ENCODE assay signal across 1 cellular context in the genomic region with DNA sequence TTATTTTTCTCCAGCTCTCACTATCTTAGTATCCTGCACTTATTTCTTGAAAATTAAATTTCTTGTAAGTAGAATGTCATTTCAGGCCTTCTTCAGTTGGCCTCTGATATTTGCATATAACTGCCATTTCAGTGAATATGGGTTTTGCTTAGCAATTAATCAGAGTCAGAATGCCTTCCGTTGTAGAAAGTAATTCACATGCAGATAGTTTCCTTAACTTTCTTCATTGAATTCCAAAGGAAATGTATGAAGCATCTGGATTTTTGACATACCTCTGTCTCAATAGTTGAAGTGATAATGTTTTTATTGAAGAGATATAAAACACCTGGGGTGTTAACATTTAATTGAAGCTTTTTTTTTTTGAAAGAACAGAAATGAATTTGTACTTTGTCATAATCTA.
TF ChIP-seq lines count a peak whose summit lies in the region.

No MANE protein-coding gene starts in this region.

TF ChIP-seq in H1, 55 proteins besides CTCF, POLR2A, EP300 and RAD21 (continued from another document):
- TF ChIP-seq EZH2 (IDR thresholded peaks at IDR 0.05; ENCODE audit: low read depth, low read length, severe bottlenecking) (no peak), SP1 (IDR thresholded peaks at IDR 0.05; ENCODE audit: low read depth, low read length) (no peak), HDAC2 (IDR thresholded peaks at IDR 0.05; ENCODE audit: borderline replicate concordance in 1 of 2, low read depth in 2 of 2, low read length in 2 of 2) (no peak), CBX8 (IDR thresholded peaks at IDR 0.05; ENCODE audit: borderline replicate concordance, low read depth, low read length) (no peak), TEAD4 (IDR thresholded peaks at IDR 0.05; ENCODE audit: low read depth, low read length) (peak; percentile 75), CHD1 (IDR thresholded peaks at IDR 0.05; ENCODE audit: low read depth, low read length) (no peak), PHF8 (conservative IDR thresholded peaks at IDR 0.05; ENCODE audit: low read depth, low read length) (no peak), HDAC6 (IDR thresholded peaks at IDR 0.05; ENCODE audit: low read depth, low read length) (no peak), NANOG (IDR thresholded peaks at IDR 0.05; ENCODE audit: insufficient read depth, low read depth, low read length, poor library complexity, severe bottlenecking) (peak; percentile 35), TCF12 (IDR thresholded peaks at IDR 0.05; ENCODE audit: low read depth, low read length) (peak; percentile 72; the same call in 1 of the 2 replicates)
- TF ChIP-seq, protein P1, sequence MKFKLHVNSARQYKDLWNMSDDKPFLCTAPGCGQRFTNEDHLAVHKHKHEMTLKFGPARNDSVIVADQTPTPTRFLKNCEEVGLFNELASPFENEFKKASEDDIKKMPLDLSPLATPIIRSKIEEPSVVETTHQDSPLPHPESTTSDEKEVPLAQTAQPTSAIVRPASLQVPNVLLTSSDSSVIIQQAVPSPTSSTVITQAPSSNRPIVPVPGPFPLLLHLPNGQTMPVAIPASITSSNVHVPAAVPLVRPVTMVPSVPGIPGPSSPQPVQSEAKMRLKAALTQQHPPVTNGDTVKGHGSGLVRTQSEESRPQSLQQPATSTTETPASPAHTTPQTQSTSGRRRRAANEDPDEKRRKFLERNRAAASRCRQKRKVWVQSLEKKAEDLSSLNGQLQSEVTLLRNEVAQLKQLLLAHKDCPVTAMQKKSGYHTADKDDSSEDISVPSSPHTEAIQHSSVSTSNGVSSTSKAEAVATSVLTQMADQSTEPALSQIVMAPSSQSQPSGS (IDR thresholded peaks at IDR 0.05; ENCODE audit: low read length): no peak
